17 cellular contexts compared by ENCODE assay signal in genomic region chr6:54084234-54084633, GRCh38. TPM values are rescaled to one million over a fixed set of nuclear protein-coding genes. Genes with fewer than 3 reads are reported as not detected.
"Had no signal": no experiment of that assay in that cellular context is flagged by ENCODE, and none has a peak within 500 bp of the region (broad histone marks: within the 10 kb centered on the region; RNA-seq: fewer than 3 reads in every experiment).

No MANE protein-coding gene starts in this region.

- H3K27me3 Mint-ChIP-seq: activated CD4-positive, alpha-beta T cell treated with anti-CD3 and anti-CD28 coated beads, Interleukin-2, amount 10 ng/mL, durations not matched to agents 24 days and 14 days; activated naive CD4-positive, alpha-beta T cell treated with anti-CD3 and anti-CD28 coated beads, Interleukin-2, amount 10 ng/mL, durations not matched to agents 7 days and 5 days; activated T-cell treated with anti-CD3 and anti-CD28 coated beads, Interleukin-2, amount 50 U/mL, for 24 hours; memory B cell; stimulated activated memory B cell treated with anti-CD40 and anti-IgM and Interleukin-4, amounts not matched to agents 10 μg/mL and 1 μg/mL and 100 μg/mL, for 72 hours had no signal

- ATAC-seq: activated CD8-positive, alpha-beta T cell treated with anti-CD3 and anti-CD28 coated beads for 36 hours; naive thymus-derived CD4-positive, alpha-beta T cell; right lobe of liver; stimulated activated memory B cell treated with anti-CD40 and anti-IgM and Interleukin-4, amounts not matched to agents 10 μg/mL and 1 μg/mL and 100 μg/mL, for 72 hours had no signal

- H3K4me3 ChIP-seq: heart right ventricle, prostate gland, right lobe of liver, spleen had no signal

- H3K27me3 ChIP-seq: heart right ventricle, right lobe of liver, spleen had no signal

- H3K27ac Mint-ChIP-seq: activated CD4-positive, alpha-beta T cell treated with anti-CD3 and anti-CD28 coated beads, Interleukin-2, amount 10 ng/mL, durations not matched to agents 24 days and 14 days; activated CD8-positive, alpha-beta T cell treated with anti-CD3 and anti-CD28 coated beads for 36 hours; activated naive CD4-positive, alpha-beta T cell treated with anti-CD3 and anti-CD28 coated beads, Interleukin-2, amount 10 ng/mL, durations not matched to agents 7 days and 5 days; activated T-cell treated with anti-CD3 and anti-CD28 coated beads, Interleukin-2, amount 50 U/mL, for 24 hours; memory B cell; naive thymus-derived CD4-positive, alpha-beta T cell; stimulated activated memory B cell treated with anti-CD40 and anti-IgM and Interleukin-4, amounts not matched to agents 10 μg/mL and 1 μg/mL and 100 μg/mL, for 72 hours had no signal

- DNase-seq: activated CD4-positive, alpha-beta T cell treated with anti-CD3 and anti-CD28 coated beads, Interleukin-2, amount 10 ng/mL, durations not matched to agents 24 days and 14 days; activated CD8-positive, alpha-beta T cell treated with anti-CD3 and anti-CD28 coated beads for 36 hours; activated naive CD4-positive, alpha-beta T cell treated with anti-CD3 and anti-CD28 coated beads, Interleukin-2, amount 10 ng/mL, durations not matched to agents 7 days and 5 days; activated T-cell treated with anti-CD3 and anti-CD28 coated beads, Interleukin-2, amount 50 U/mL, for 24 hours; cerebellar nuclear complex; effector CD4-positive, alpha-beta T cell; heart right ventricle; kidney glomerular epithelial cell; naive thymus-derived CD4-positive, alpha-beta T cell; right lobe of liver; spleen; stimulated activated CD4-positive, alpha-beta T cell treated with anti-CD3 and anti-CD28 coated beads, Interleukin-4, amount 100 ng/mL, for 4 hours had no signal

- H3K4me3 Mint-ChIP-seq: activated CD4-positive, alpha-beta T cell treated with anti-CD3 and anti-CD28 coated beads, Interleukin-2, amount 10 ng/mL, durations not matched to agents 24 days and 14 days; activated CD8-positive, alpha-beta T cell treated with anti-CD3 and anti-CD28 coated beads for 36 hours; activated naive CD4-positive, alpha-beta T cell treated with anti-CD3 and anti-CD28 coated beads, Interleukin-2, amount 10 ng/mL, durations not matched to agents 7 days and 5 days; activated T-cell treated with anti-CD3 and anti-CD28 coated beads, Interleukin-2, amount 50 U/mL, for 24 hours; memory B cell; naive thymus-derived CD4-positive, alpha-beta T cell; stimulated activated memory B cell treated with anti-CD40 and anti-IgM and Interleukin-4, amounts not matched to agents 10 μg/mL and 1 μg/mL and 100 μg/mL, for 72 hours had no signal

- H3K36me3 Mint-ChIP-seq: activated naive CD4-positive, alpha-beta T cell treated with anti-CD3 and anti-CD28 coated beads, Interleukin-2, amount 10 ng/mL, durations not matched to agents 7 days and 5 days; memory B cell; naive thymus-derived CD4-positive, alpha-beta T cell; stimulated activated memory B cell treated with anti-CD40 and anti-IgM and Interleukin-4, amounts not matched to agents 10 μg/mL and 1 μg/mL and 100 μg/mL, for 72 hours had no signal

- H3K36me3 ChIP-seq: heart right ventricle, prostate gland, right lobe of liver, spleen had no signal

- H3K27ac ChIP-seq: prostate gland, right lobe of liver, spleen had no signal

- H3K9me3 ChIP-seq: heart right ventricle, prostate gland, right lobe of liver, spleen had no signal

- H3K4me1 ChIP-seq: prostate gland, spleen had no signal

- H3K9me3 Mint-ChIP-seq: activated CD4-positive, alpha-beta T cell treated with anti-CD3 and anti-CD28 coated beads, Interleukin-2, amount 10 ng/mL, durations not matched to agents 24 days and 14 days; activated CD8-positive, alpha-beta T cell treated with anti-CD3 and anti-CD28 coated beads for 36 hours; activated naive CD4-positive, alpha-beta T cell treated with anti-CD3 and anti-CD28 coated beads, Interleukin-2, amount 10 ng/mL, durations not matched to agents 7 days and 5 days; activated T-cell treated with anti-CD3 and anti-CD28 coated beads, Interleukin-2, amount 50 U/mL, for 24 hours; memory B cell; stimulated activated memory B cell treated with anti-CD40 and anti-IgM and Interleukin-4, amounts not matched to agents 10 μg/mL and 1 μg/mL and 100 μg/mL, for 72 hours had no signal

- H3K4me1 Mint-ChIP-seq: activated CD4-positive, alpha-beta T cell treated with anti-CD3 and anti-CD28 coated beads, Interleukin-2, amount 10 ng/mL, durations not matched to agents 24 days and 14 days; activated naive CD4-positive, alpha-beta T cell treated with anti-CD3 and anti-CD28 coated beads, Interleukin-2, amount 10 ng/mL, durations not matched to agents 7 days and 5 days; memory B cell; naive thymus-derived CD4-positive, alpha-beta T cell; stimulated activated memory B cell treated with anti-CD40 and anti-IgM and Interleukin-4, amounts not matched to agents 10 μg/mL and 1 μg/mL and 100 μg/mL, for 72 hours had no signal

RNA-seq across cellular contexts. Expression of gene MLIP, which starts 27.0 kb away (rescaled TPM):
- total RNA-seq: activated CD4-positive, alpha-beta T cell treated with anti-CD3 and anti-CD28 coated beads, Interleukin-2, amount 10 ng/mL, durations not matched to agents 24 days and 14 days; activated CD8-positive, alpha-beta T cell treated with anti-CD3 and anti-CD28 coated beads for 36 hours; astrocyte; naive thymus-derived CD4-positive, alpha-beta T cell; osteocyte had no signal
- polyA plus RNA-seq: naive thymus-derived CD4-positive, alpha-beta T cell had no signal
